ENCODE assay signal across 13 cellular contexts in the genomic region with DNA sequence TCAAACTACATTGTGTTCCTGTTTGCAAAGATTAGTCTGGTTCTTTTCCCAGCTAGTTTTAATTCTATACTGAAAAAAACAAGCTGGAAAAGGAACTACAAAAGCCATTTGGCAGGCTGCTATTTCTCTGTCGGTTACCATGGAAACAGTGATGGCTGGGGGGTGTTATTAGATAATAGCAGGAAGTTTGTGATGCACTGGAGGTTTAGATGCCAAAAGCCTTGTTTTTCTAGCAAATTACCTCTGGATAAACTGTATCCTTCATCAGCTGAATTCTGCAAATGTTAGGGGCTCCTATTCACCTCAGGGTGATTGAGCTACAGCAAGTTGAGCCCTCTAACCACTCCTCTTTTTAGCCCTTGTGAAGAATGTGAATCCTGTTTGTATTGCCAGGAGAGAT. TPM values are rescaled to one million over a fixed set of nuclear protein-coding genes. Genes with fewer than 3 reads are reported as not detected.
DNase-seq lines count a peak whose midpoint lies in the region; ATAC-seq and TF ChIP-seq lines count a peak whose summit lies in the region.
"Had no signal": no experiment of that assay in that cellular context is flagged by ENCODE, and none has a peak within 500 bp of the region (broad histone marks: within the 10 kb centered on the region; RNA-seq: fewer than 3 reads in every experiment).

No MANE protein-coding gene starts in this region.

- peaks cover 2% of the 10 kb centered on the region for H4K20me1 ChIP-seq in fibroblast of lung (ENCODE audit: control insufficient read depth, extremely low read depth, insufficient read depth, low read length)

- no peak for DNase-seq in Right ventricle myocardium inferior (ENCODE audit: missing footprints)
- DNase-seq in cardiac septum (ENCODE audit: low spot score), result no peak
- peak; percentile 39 to 58 for DNase-seq in fibroblast of lung (ENCODE audit: low read depth in 2 of 2)
- DNase-seq in stimulated activated CD4-positive, alpha-beta T cell treated with anti-CD3 and anti-CD28 coated beads, Interleukin-15, amount 100 ng/mL, for 24 hours, result no peak
- DNase-seq in activated CD4-positive, alpha-beta memory T cell treated with anti-CD3 and anti-CD28 coated beads for 36 hours, result no peak
- DNase-seq: activated CD4-positive, alpha-beta T cell treated with anti-CD3 and anti-CD28 coated beads, Interleukin-2, amount 10 ng/mL, durations not matched to agents 7 days and 5 days; kidney glomerular epithelial cell; NCI-H1436 had no signal

- no peak overlapping the region for H3K4me3 Mint-ChIP-seq in activated CD4-positive, alpha-beta memory T cell treated with anti-CD3 and anti-CD28 coated beads for 36 hours
- H3K4me3 Mint-ChIP-seq: activated CD4-positive, alpha-beta T cell treated with anti-CD3 and anti-CD28 coated beads, Interleukin-2, amount 10 ng/mL, durations not matched to agents 7 days and 5 days; activated naive CD8-positive, alpha-beta T cell had no signal

- peaks cover 17% of the 10 kb centered on the region for H3K4me1 Mint-ChIP-seq in activated CD4-positive, alpha-beta memory T cell treated with anti-CD3 and anti-CD28 coated beads for 36 hours (ENCODE audit: low read depth)

- no peak overlapping the region for H3K27ac ChIP-seq in fibroblast of lung (ENCODE audit: insufficient read depth, low read length)
- peak overlapping the region; percentile 42 for H3K27ac ChIP-seq in mesodermal cell (ENCODE audit: low read depth, low read length, severe bottlenecking)

- no peak overlapping the region for H3K4me2 ChIP-seq in fibroblast of lung (ENCODE audit: extremely low read depth, insufficient read depth, low read length)
- H3K4me2 ChIP-seq: smooth muscle cell had no signal

- 83 to 100% methylated on average over 1 of the region's 1 CpG for WGBS in mesodermal cell (ENCODE audit: insufficient coverage in 2 of 2), 2 experiments

- H3K27ac Mint-ChIP-seq in activated CD4-positive, alpha-beta memory T cell treated with anti-CD3 and anti-CD28 coated beads for 36 hours, result no peak overlapping the region
- H3K27ac Mint-ChIP-seq: activated CD4-positive, alpha-beta T cell treated with anti-CD3 and anti-CD28 coated beads, Interleukin-2, amount 10 ng/mL, durations not matched to agents 7 days and 5 days; activated naive CD8-positive, alpha-beta T cell had no signal

- H3K36me3 ChIP-seq in fibroblast of lung (ENCODE audit: control insufficient read depth, insufficient read depth, low read length) (peaks cover 3% of the 10 kb centered on the region), mesodermal cell (ENCODE audit: control insufficient read depth, insufficient read depth, low read length) (peaks cover 29% of the 10 kb centered on the region)

- peaks cover 44% of the 10 kb centered on the region for H3K36me3 Mint-ChIP-seq in activated CD4-positive, alpha-beta memory T cell treated with anti-CD3 and anti-CD28 coated beads for 36 hours

- no peaks in the 10 kb centered on the region for H3K27me3 ChIP-seq in fibroblast of lung (ENCODE audit: control insufficient read depth, insufficient read depth, low read length)

- H2AFZ ChIP-seq in fibroblast of lung (ENCODE audit: low read length), result no peak overlapping the region

- peaks cover 6% of the 10 kb centered on the region for H3K4me1 ChIP-seq in fibroblast of lung (ENCODE audit: control insufficient read depth, extremely low read depth, insufficient read depth, low read length)
- H3K4me1 ChIP-seq in mesodermal cell (ENCODE audit: control insufficient read depth, insufficient read depth, low read length, poor library complexity, severe bottlenecking), result peaks cover 3% of the 10 kb centered on the region

- no peaks in the 10 kb centered on the region for H3K79me2 ChIP-seq in fibroblast of lung (ENCODE audit: control insufficient read depth, insufficient read depth, low read length)

- H3K4me3 ChIP-seq in fibroblast of lung (replicated peaks in 1 of 4; ENCODE audit: control extremely low read depth in 1 of 4, insufficient read depth in 1 of 4, low read depth in 3 of 4, low read length in 4 of 4), result no peak overlapping the region
- no peak overlapping the region for H3K4me3 ChIP-seq in mesodermal cell (ENCODE audit: extremely low read depth, insufficient read depth, low read length, poor library complexity, severe bottlenecking)
- H3K4me3 ChIP-seq: smooth muscle cell had no signal

- TF ChIP-seq CTCF in fibroblast of lung (conservative IDR thresholded peaks at IDR 0.05 in 1 of 2, IDR thresholded peaks at IDR 0.05 in 1 of 2; ENCODE audit: low read depth in 1 of 2, low read length in 2 of 2), result no peak

- no peaks in the 10 kb centered on the region for H3K9me3 ChIP-seq in fibroblast of lung (ENCODE audit: control insufficient read depth, insufficient read depth, low read depth, low read length)
- no peaks in the 10 kb centered on the region for H3K9me3 ChIP-seq in mesodermal cell (ENCODE audit: control insufficient read depth, low read length)

- intact Hi-C loops in Right ventricle myocardium inferior (cut with DNase I), result loop anchor here (5.0 kb wide), 1 partner anchor 37 kb away; the partner anchor contains the start of gene C11orf96
- intact Hi-C loops in cardiac septum (cut with DNase I), result no loop called here
- intact Hi-C loops in activated CD4-positive, alpha-beta memory T cell treated with anti-CD3 and anti-CD28 coated beads for 36 hours (cut with micrococcal nuclease), result no loop called here

- H3K27me3 Mint-ChIP-seq in activated CD4-positive, alpha-beta memory T cell treated with anti-CD3 and anti-CD28 coated beads for 36 hours, result no peaks in the 10 kb centered on the region
- H3K27me3 Mint-ChIP-seq: activated CD4-positive, alpha-beta T cell treated with anti-CD3 and anti-CD28 coated beads, Interleukin-2, amount 10 ng/mL, durations not matched to agents 7 days and 5 days; activated naive CD8-positive, alpha-beta T cell had no signal

- CTCF ChIA-PET in activated CD4-positive, alpha-beta memory T cell treated with anti-CD3 and anti-CD28 coated beads for 36 hours (lab: Charles Lee), result interaction anchor here (3.9 kb wide), 1 partner anchor 17 kb away, joined by 19 read pairs; no protein-coding TSS in a partner anchor

- no peak overlapping the region for H3K9ac ChIP-seq in fibroblast of lung (ENCODE audit: insufficient read depth, low read length)

- ATAC-seq in Right ventricle myocardium inferior, result peak; percentile 56
- ATAC-seq in GM18520 (IDR thresholded peaks at IDR 0.05; ENCODE audit: unreplicated experiment), result no peak
- ATAC-seq in HG02642 (IDR thresholded peaks at IDR 0.05; ENCODE audit: poor library complexity, unreplicated experiment), result no peak

- POLR2A ChIA-PET in activated CD4-positive, alpha-beta memory T cell treated with anti-CD3 and anti-CD28 coated beads for 36 hours (lab: Charles Lee), result no interaction called here

- no peaks in the 10 kb centered on the region for H3K9me3 Mint-ChIP-seq in activated CD4-positive, alpha-beta memory T cell treated with anti-CD3 and anti-CD28 coated beads for 36 hours
- H3K9me3 Mint-ChIP-seq: activated CD4-positive, alpha-beta T cell treated with anti-CD3 and anti-CD28 coated beads, Interleukin-2, amount 10 ng/mL, durations not matched to agents 7 days and 5 days had no signal

RNA-seq across cellular contexts. Expression of gene ALKBH3, which starts 25.2 kb away (rescaled TPM):
- total RNA-seq in Right ventricle myocardium inferior (14.2 TPM), cardiac septum (17.2 TPM), fibroblast of lung (31.6 and 39.0 TPM in 2 replicates)
- 49.5 and 56.1 TPM in 2 replicates for polyA plus RNA-seq in fibroblast of lung
- 35.5 and 36.7 TPM in 2 replicates for polyA plus RNA-seq in fibroblast of lung (2012)
- 17.6 and 21.6 TPM in 2 replicates for polyA minus RNA-seq in fibroblast of lung (ENCODE audit: low replicate concordance)
- 35.1 TPM for polyA plus RNA-seq in mesodermal cell (2013, experiment 1 of 2)
- 26.9 TPM for polyA plus RNA-seq in mesodermal cell (2013, experiment 2 of 2)
- 10 to 100 TPM; 32.1 to 35.8 TPM for total RNA-seq in activated CD4-positive, alpha-beta memory T cell treated with anti-CD3 and anti-CD28 coated beads for 36 hours

RNA-seq across cellular contexts. Expression of gene C11orf96, which starts 36.6 kb away (rescaled TPM):
- 19.8 TPM for total RNA-seq in Right ventricle myocardium inferior
- total RNA-seq in cardiac septum, result 42.0 TPM
- 5.6 and 8.4 TPM in 2 replicates for total RNA-seq in fibroblast of lung
- 0.80 and 2.5 TPM in 2 replicates for polyA plus RNA-seq in fibroblast of lung
- 0.92 and 3.7 TPM in 2 replicates for polyA plus RNA-seq in fibroblast of lung (2012)
- polyA minus RNA-seq in fibroblast of lung (ENCODE audit: low replicate concordance), result 0.90 TPM in 1 of 2 replicates, not detected in the other
- 8.8 TPM for polyA plus RNA-seq in mesodermal cell (2013, experiment 1 of 2)
- polyA plus RNA-seq in mesodermal cell (2013, experiment 2 of 2), result 11.5 TPM
- under 1 TPM in 1 of 2 experiments, not detected in 1; 0.21 TPM for total RNA-seq in activated CD4-positive, alpha-beta memory T cell treated with anti-CD3 and anti-CD28 coated beads for 36 hours
- total RNA-seq: activated CD4-positive, alpha-beta T cell treated with anti-CD3 and anti-CD28 coated beads, Interleukin-2, amount 10 ng/mL, durations not matched to agents 7 days and 5 days had no signal

Comparison
In these comparisons a context has a peak if more than half of its experiments do, and no peak if none do; other contexts are left out.
1. DNase-seq: peak in fibroblast of lung (2 of 2); none in Right ventricle myocardium inferior (single experiment), cardiac septum (single experiment), stimulated activated CD4-positive, alpha-beta T cell treated with anti-CD3 and anti-CD28 coated beads, Interleukin-15, amount 100 ng/mL, for 24 hours (single experiment) and activated CD4-positive, alpha-beta memory T cell treated with anti-CD3 and anti-CD28 coated beads for 36 hours (single experiment).